Comparison of ENCODE assay signal across 26 cellular contexts in the genomic region with DNA sequence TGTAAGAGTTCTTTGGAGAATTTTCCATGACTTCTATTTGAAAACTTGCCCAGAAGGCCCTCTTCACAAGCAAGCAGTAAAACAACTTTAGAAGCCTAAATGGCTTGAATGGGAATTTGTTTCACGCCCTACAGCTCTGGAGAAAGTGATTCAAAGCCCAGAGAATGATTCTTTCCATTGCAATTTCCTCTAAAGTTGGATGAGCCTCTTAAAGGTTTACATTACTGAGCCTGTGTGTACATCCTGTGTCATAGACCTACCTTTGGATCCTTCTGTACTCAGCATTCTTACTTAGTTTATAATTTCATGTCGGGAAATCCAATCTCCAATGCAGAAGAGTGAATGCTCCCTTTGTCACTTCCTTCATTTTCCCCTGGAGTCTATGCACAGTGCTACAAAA. TPM values are rescaled to one million over a fixed set of nuclear protein-coding genes. Genes with fewer than 3 reads are reported as not detected.
DNase-seq lines count a peak whose midpoint lies in the region; ATAC-seq, FAIRE-seq and TF ChIP-seq lines count a peak whose summit lies in the region.
"Had no signal": no experiment of that assay in that cellular context is flagged by ENCODE, and none has a peak within 500 bp of the region (broad histone marks: within the 10 kb centered on the region; RNA-seq: fewer than 3 reads in every experiment).

No MANE protein-coding gene starts in this region.

- no peak for TF ChIP-seq POLR2A in IMR-90 (IDR thresholded peaks at IDR 0.05; ENCODE audit: low read depth, low read length)

- no peak for TF ChIP-seq RAD21 in IMR-90 (IDR thresholded peaks at IDR 0.05; ENCODE audit: low read length)

- H2AK9ac ChIP-seq in IMR-90 (replicated peaks; ENCODE audit: low read depth, low read length, poor library complexity), result no peak overlapping the region

- H2AK5ac ChIP-seq in IMR-90 (ENCODE audit: low read depth, low read length), result no peak overlapping the region

- no peak overlapping the region for H3K27ac ChIP-seq in BLaER1
- no peak overlapping the region for H3K27ac ChIP-seq in IMR-90 (ENCODE audit: insufficient read depth, low read length)

- ATAC-seq in IMR-90 (ENCODE audit: low read depth), result peak; percentile 63
- no peak for ATAC-seq in activated CD8-positive, alpha-beta T cell treated with anti-CD3 and anti-CD28 coated beads, Interleukin-2, amount 10 ng/mL, durations not matched to agents 7 days and 5 days
- ATAC-seq: GM12878, SK-N-SH treated with all-trans-retinoic acid at 6 μM for 48 hours had no signal

- no peaks in the 10 kb centered on the region for H3K9me1 ChIP-seq in IMR-90 (ENCODE audit: insufficient read depth, low read length)

- no peaks in the 10 kb centered on the region for H3K9me3 ChIP-seq in BLaER1
- H3K9me3 ChIP-seq in IMR-90 (ENCODE audit: control insufficient read depth, insufficient read depth, low read length), result no peaks in the 10 kb centered on the region
- H3K9me3 ChIP-seq: HAP-1 had no signal

- H2BK120ac ChIP-seq in IMR-90 (ENCODE audit: low read depth, low read length), result peak overlapping the region; percentile 45; the same call in 1 of the 2 replicates

- peak overlapping the region; percentile 3; the same call in 1 of the 2 replicates for H4K91ac ChIP-seq in IMR-90 (ENCODE audit: insufficient read depth, low read depth, low read length)

- H3K4me2 ChIP-seq in BLaER1, result 0 out of 2 replicates have a peak overlapping the region, but pooled peaks have one; percentile 7
- H3K4me2 ChIP-seq in IMR-90 (ENCODE audit: low read depth, low read length), result peak overlapping the region; percentile 33; the same call in 1 of the 2 replicates

- H3K79me1 ChIP-seq in IMR-90 (ENCODE audit: low read depth in 1 of 2, low read length in 2 of 2), result no peaks in the 10 kb centered on the region

- no peaks in the 10 kb centered on the region for H3K27me3 ChIP-seq in BLaER1
- peaks cover 1% of the 10 kb centered on the region; the same call in 1 of the 2 replicates for H3K27me3 ChIP-seq in IMR-90 (ENCODE audit: control insufficient read depth, insufficient read depth, low read length)
- peaks cover 1% of the 10 kb centered on the region for H3K27me3 ChIP-seq in bronchial epithelial cell (ENCODE audit: control insufficient read depth, insufficient read depth, low read length)

- no peak overlapping the region for H4K8ac ChIP-seq in IMR-90 (ENCODE audit: low read depth in 2 of 2, low read length in 2 of 2)

- H3K4me3 ChIP-seq in BLaER1 (no peak overlapping the region), IMR-90 (ENCODE audit: insufficient read depth, low read depth, low read length) (no peak overlapping the region), bronchial epithelial cell (ENCODE audit: low read depth, low read length) (no peak overlapping the region)
- H3K4me3 ChIP-seq: GM12878, HAP-1 had no signal

- no peaks in the 10 kb centered on the region for H3K36me3 ChIP-seq in BLaER1
- no peaks in the 10 kb centered on the region for H3K36me3 ChIP-seq in IMR-90 (ENCODE audit: control insufficient read depth, insufficient read depth, low read length)
- no peaks in the 10 kb centered on the region for H3K36me3 ChIP-seq in bronchial epithelial cell (ENCODE audit: control insufficient read depth, insufficient read depth, low read length)
- H3K36me3 ChIP-seq: HAP-1 had no signal

- H2BK20ac ChIP-seq in IMR-90 (ENCODE audit: low read depth, low read length), result peak overlapping the region; percentile 49; the same call in 1 of the 2 replicates

- in situ Hi-C loops in IMR-90 (cut with MboI; ENCODE audit: low sequenced_read_pairs), result loop anchor here (25.0 kb wide), 1 partner anchor 407 kb away; a partner anchor contains a TSS

- H2BK15ac ChIP-seq in IMR-90 (ENCODE audit: low read depth, low read length), result peak overlapping the region; percentile 21; the same call in 1 of the 3 replicates

- POLR2A ChIA-PET in IMR-90 (lab: Charles Lee; ENCODE audit: unreplicated experiment), result no interaction called here
- POLR2A ChIA-PET in activated CD8-positive, alpha-beta T cell treated with anti-CD3 and anti-CD28 coated beads, Interleukin-2, amount 10 ng/mL, durations not matched to agents 7 days and 5 days (lab: Charles Lee), result no interaction called here

- peaks cover 5 to 13% (median 7%) of the 10 kb centered on the region in 3 donors for H3K27me3 Mint-ChIP-seq in CD14-positive monocyte (ENCODE audit: low read depth in 3 of 3)
- H3K27me3 Mint-ChIP-seq in activated CD8-positive, alpha-beta T cell treated with anti-CD3 and anti-CD28 coated beads, Interleukin-2, amount 10 ng/mL, durations not matched to agents 7 days and 5 days (ENCODE audit: low read depth), result peaks cover 7% of the 10 kb centered on the region

- no peak overlapping the region; the same call in 1 of the 2 replicates for H4K5ac ChIP-seq in IMR-90 (ENCODE audit: low read depth, low read length)

- H4K20me1 ChIP-seq in BLaER1 (no peaks in the 10 kb centered on the region), IMR-90 (ENCODE audit: insufficient read depth, low read length) (no peaks in the 10 kb centered on the region)

- no peaks in the 10 kb centered on the region for H3K9me3 Mint-ChIP-seq in CD14-positive monocyte
- no peaks in the 10 kb centered on the region for H3K9me3 Mint-ChIP-seq in activated CD8-positive, alpha-beta T cell treated with anti-CD3 and anti-CD28 coated beads, Interleukin-2, amount 10 ng/mL, durations not matched to agents 7 days and 5 days (ENCODE audit: insufficient read depth)
- H3K9me3 Mint-ChIP-seq: IgD-negative memory B cell had no signal

- H3K9ac ChIP-seq in BLaER1 (no peak overlapping the region), IMR-90 (ENCODE audit: low read depth, low read length) (no peak overlapping the region)

- TF ChIP-seq CTCF in IMR-90 (conservative IDR thresholded peaks at IDR 0.05; ENCODE audit: low read depth, low read length) (no peak), bronchial epithelial cell (IDR thresholded peaks at IDR 0.05; ENCODE audit: insufficient read depth, low read length, severe bottlenecking) (no peak), CD14-positive monocyte (IDR thresholded peaks at IDR 0.05) (no peak)

- DNase-seq in IMR-90, result peak; percentile 62
- DNase-seq in bronchial epithelial cell (ENCODE audit: low read depth), result peak; percentile 57
- peak; percentile 43 for DNase-seq in iris pigment epithelial cell (ENCODE audit: low read depth)
- no peak for DNase-seq in midbrain (lab: John Stamatoyannopoulos, UW)
- DNase-seq in CD14-positive monocyte (ENCODE audit: low spot score), result no peak
- DNase-seq in activated CD4-positive, alpha-beta T cell treated with anti-CD3 and anti-CD28 coated beads, Interleukin-2, amount 50 U/mL, for 48 hours, result no peak
- DNase-seq in activated CD8-positive, alpha-beta T cell treated with anti-CD3 and anti-CD28 coated beads, Interleukin-2, amount 10 ng/mL, durations not matched to agents 7 days and 5 days, result no peak
- DNase-seq: 8988T, AML-193, COR-L47, DMS79, NCI-H1105, NCI-H1694, NCI-H2081 treated with DMSO at 0.1 percent for 48 hours, NCI-H2171 treated with DMSO at 0.1 percent for 48 hours, NCI-H524 treated with DMSO at 0.1 percent for 48 hours, NCI-H82, OCI-M1, SHP77 had no signal

- H3K18ac ChIP-seq in IMR-90 (ENCODE audit: low read depth, low read length), result no peak overlapping the region

- H3K56ac ChIP-seq in IMR-90 (ENCODE audit: extremely low read depth, insufficient read depth, low read length), result no peak overlapping the region

- peak overlapping the region; percentile 67 for H2BK5ac ChIP-seq in IMR-90 (ENCODE audit: low read depth, low read length, poor library complexity, severe bottlenecking)

- no peak overlapping the region for H3K27ac Mint-ChIP-seq in CD14-positive monocyte
- no peak overlapping the region for H3K27ac Mint-ChIP-seq in activated CD8-positive, alpha-beta T cell treated with anti-CD3 and anti-CD28 coated beads, Interleukin-2, amount 10 ng/mL, durations not matched to agents 7 days and 5 days
- H3K27ac Mint-ChIP-seq: IgD-negative memory B cell had no signal

- H3K4ac ChIP-seq in IMR-90 (ENCODE audit: low read depth, low read length), result 0 out of 2 replicates have a peak overlapping the region, but pooled peaks have one; percentile 0

- peak overlapping the region; percentile 46 for H2AFZ ChIP-seq in IMR-90 (replicated peaks; ENCODE audit: low read length, poor library complexity)

- 0 out of 2 replicates have a peak, but pooled peaks cover 6% of the 10 kb centered on the region for H3K4me1 ChIP-seq in BLaER1
- H3K4me1 ChIP-seq in IMR-90 (ENCODE audit: control insufficient read depth, insufficient read depth, low read length), result peaks cover 3% of the 10 kb centered on the region; the same call in 1 of the 2 replicates
- H3K4me1 ChIP-seq: HAP-1 had no signal

- WGBS in IMR-90 (ENCODE audit: extremely low coverage in 2 of 2, insufficient read length in 1 of 2), 2 experiments, result 0% methylated on average over 1 of the region's 2 CpGs; no CpG with 5 or more reads in 1 of the 2 experiments

- FAIRE-seq in bronchial epithelial cell (lab: Jason Lieb, UNC), result no peak
- FAIRE-seq: GM12878 had no signal

- no peak overlapping the region for H3K14ac ChIP-seq in IMR-90 (replicated peaks; ENCODE audit: low read depth, low read length)

- H3K23ac ChIP-seq in IMR-90 (ENCODE audit: low read depth, low read length), result no peak overlapping the region

- no peak overlapping the region for H3K4me3 Mint-ChIP-seq in CD14-positive monocyte
- no peak overlapping the region for H3K4me3 Mint-ChIP-seq in activated CD8-positive, alpha-beta T cell treated with anti-CD3 and anti-CD28 coated beads, Interleukin-2, amount 10 ng/mL, durations not matched to agents 7 days and 5 days
- H3K4me3 Mint-ChIP-seq: IgD-negative memory B cell had no signal

- no peaks in the 10 kb centered on the region for H3K36me3 Mint-ChIP-seq in CD14-positive monocyte
- no peaks in the 10 kb centered on the region for H3K36me3 Mint-ChIP-seq in activated CD8-positive, alpha-beta T cell treated with anti-CD3 and anti-CD28 coated beads, Interleukin-2, amount 10 ng/mL, durations not matched to agents 7 days and 5 days (ENCODE audit: low read depth)
- H3K36me3 Mint-ChIP-seq: IgD-negative memory B cell had no signal

- peaks cover 9% of the 10 kb centered on the region for H3K4me1 Mint-ChIP-seq in CD14-positive monocyte
- H3K4me1 Mint-ChIP-seq in activated CD8-positive, alpha-beta T cell treated with anti-CD3 and anti-CD28 coated beads, Interleukin-2, amount 10 ng/mL, durations not matched to agents 7 days and 5 days (ENCODE audit: low read depth), result peaks cover 2% of the 10 kb centered on the region

- CTCF ChIA-PET in IMR-90 (lab: Yijun Ruan, JAX), result interaction anchor here (0.6 kb wide), 1 partner anchor 266 kb away, joined by 5 read pairs; no protein-coding TSS in a partner anchor
- CTCF ChIA-PET in activated CD8-positive, alpha-beta T cell treated with anti-CD3 and anti-CD28 coated beads, Interleukin-2, amount 10 ng/mL, durations not matched to agents 7 days and 5 days (lab: Charles Lee), result no interaction called here

- no TSS peak for BruUV-seq in IMR-90 (replicated peaks; lab: Mats Ljungman, UMichigan)

- dilution Hi-C loops in IMR-90 (cut with HindIII; ENCODE audit: low sequenced_read_pairs, unreplicated experiment), result no loop called here

- intact Hi-C loops in IMR-90 (cut with micrococcal nuclease), result loop anchor here (10.0 kb wide), 1 partner anchor 459 kb away; a partner anchor contains a TSS
- intact Hi-C loops in CD14-positive monocyte (cut with micrococcal nuclease), result no loop called here

RNA-seq across cellular contexts. Expression of a gene that starts 6.8 kb away (rescaled TPM):
- total RNA-seq in IMR-90 (2012; rRNA removed) (not detected in 2 replicates), bronchial epithelial cell (not detected in 2 replicates)
- polyA plus RNA-seq in IMR-90 (2012; rRNA removed) (not detected in 2 replicates), CD14-positive monocyte (not detected)
- polyA plus RNA-seq in IMR-90 (2012; cell fraction: cytosol; rRNA removed), result not detected in 2 replicates
- polyA plus RNA-seq in IMR-90 (2012; cell fraction: nucleus; rRNA removed; ENCODE audit: low replicate concordance), result not detected in 2 replicates
- total RNA-seq in activated CD8-positive, alpha-beta T cell treated with anti-CD3 and anti-CD28 coated beads, Interleukin-2, amount 10 ng/mL, durations not matched to agents 7 days and 5 days, result not detected
- total RNA-seq: GM12878, RPMI7951 had no signal
- polyA plus RNA-seq: AG04450, GM12878, IgD-negative memory B cell had no signal

RNA-seq across cellular contexts. Expression of a gene that starts 19.1 kb away (rescaled TPM):
- total RNA-seq in IMR-90 (2012; rRNA removed), result not detected in 2 replicates
- polyA plus RNA-seq in IMR-90 (2012; rRNA removed), result not detected in 2 replicates
- polyA plus RNA-seq in IMR-90 (2012; cell fraction: cytosol; rRNA removed), result not detected in 2 replicates
- polyA plus RNA-seq in IMR-90 (2012; cell fraction: nucleus; rRNA removed; ENCODE audit: low replicate concordance), result not detected in 2 replicates
- total RNA-seq in bronchial epithelial cell, result not detected in 2 replicates
- polyA plus RNA-seq in CD14-positive monocyte, result not detected
- not detected for total RNA-seq in activated CD8-positive, alpha-beta T cell treated with anti-CD3 and anti-CD28 coated beads, Interleukin-2, amount 10 ng/mL, durations not matched to agents 7 days and 5 days
- total RNA-seq: GM12878, RPMI7951 had no signal
- polyA plus RNA-seq: AG04450, GM12878, IgD-negative memory B cell had no signal

RNA-seq across cellular contexts. Expression of a gene that starts 21.3 kb away (rescaled TPM):
- total RNA-seq in IMR-90 (2012; rRNA removed) (not detected in 2 replicates), bronchial epithelial cell (not detected in 2 replicates)
- polyA plus RNA-seq in IMR-90 (2012; rRNA removed) (not detected in 2 replicates), CD14-positive monocyte (not detected)
- not detected in 2 replicates for polyA plus RNA-seq in IMR-90 (2012; cell fraction: cytosol; rRNA removed)
- polyA plus RNA-seq in IMR-90 (2012; cell fraction: nucleus; rRNA removed; ENCODE audit: low replicate concordance), result not detected in 2 replicates
- not detected for total RNA-seq in activated CD8-positive, alpha-beta T cell treated with anti-CD3 and anti-CD28 coated beads, Interleukin-2, amount 10 ng/mL, durations not matched to agents 7 days and 5 days
- total RNA-seq: GM12878, RPMI7951 had no signal
- polyA plus RNA-seq: AG04450, GM12878, IgD-negative memory B cell had no signal

RNA-seq across cellular contexts. Expression of a gene that starts 39.9 kb away (rescaled TPM):
- total RNA-seq in IMR-90 (2012; rRNA removed) (not detected in 2 replicates), bronchial epithelial cell (not detected in 2 replicates)
- polyA plus RNA-seq in IMR-90 (2012; rRNA removed) (not detected in 2 replicates), CD14-positive monocyte (not detected)
- not detected in 2 replicates for polyA plus RNA-seq in IMR-90 (2012; cell fraction: cytosol; rRNA removed)
- not detected in 2 replicates for polyA plus RNA-seq in IMR-90 (2012; cell fraction: nucleus; rRNA removed; ENCODE audit: low replicate concordance)
- not detected for total RNA-seq in activated CD8-positive, alpha-beta T cell treated with anti-CD3 and anti-CD28 coated beads, Interleukin-2, amount 10 ng/mL, durations not matched to agents 7 days and 5 days
- total RNA-seq: GM12878, RPMI7951 had no signal
- polyA plus RNA-seq: AG04450, GM12878, IgD-negative memory B cell had no signal

Comparison
In these comparisons a context has a peak if more than half of its experiments do, and no peak if none do; other contexts are left out.
1. DNase-seq: peak in IMR-90 (single experiment), bronchial epithelial cell (single experiment) and iris pigment epithelial cell (single experiment); none in midbrain (single experiment), CD14-positive monocyte (single experiment), activated CD4-positive, alpha-beta T cell treated with anti-CD3 and anti-CD28 coated beads, Interleukin-2, amount 50 U/mL, for 48 hours (0 of 2) and activated CD8-positive, alpha-beta T cell treated with anti-CD3 and anti-CD28 coated beads, Interleukin-2, amount 10 ng/mL, durations not matched to agents 7 days and 5 days (single experiment).